Comparison of ENCODE assay signal across 21 cellular contexts in genomic region chr10:23203369-23204325, GRCh38. TPM values are rescaled to one million over a fixed set of nuclear protein-coding genes. Genes with fewer than 3 reads are reported as not detected.
A peak's percentile ranks its signal among the peaks of the same experiment; 100 is the strongest.
DNase-seq lines count a peak whose midpoint lies in the region; TF ChIP-seq lines count a peak whose summit lies in the region.
"Had no signal": no experiment of that assay in that cellular context is flagged by ENCODE, and none has a peak within 500 bp of the region (broad histone marks: within the 10 kb centered on the region; RNA-seq: fewer than 3 reads in every experiment).

No MANE protein-coding gene starts in this region.

- no peak overlapping the region for H3K27ac Mint-ChIP-seq in endodermal cell
- H3K27ac Mint-ChIP-seq in mesothelial cell of epicardium, result no peak overlapping the region
- H3K27ac Mint-ChIP-seq: CD14-positive monocyte; CD4-positive, alpha-beta memory T cell; IgD-negative memory B cell had no signal

- H3K9me3 Mint-ChIP-seq in endodermal cell, result no peaks in the 10 kb centered on the region
- no peaks in the 10 kb centered on the region for H3K9me3 Mint-ChIP-seq in mesothelial cell of epicardium
- H3K9me3 Mint-ChIP-seq: CD4-positive, alpha-beta memory T cell; IgD-negative memory B cell had no signal

- no peaks in the 10 kb centered on the region for H3K9me3 ChIP-seq in endodermal cell (ENCODE audit: control insufficient read depth, low read length)

- H3K9ac ChIP-seq in endodermal cell (ENCODE audit: extremely low read depth, low read length, poor library complexity, severe bottlenecking), result no peak overlapping the region
- H3K9ac ChIP-seq: BLaER1 had no signal

- TF ChIP-seq CTCF in endodermal cell (conservative IDR thresholded peaks at IDR 0.05) (no peak), mesothelial cell of epicardium (IDR thresholded peaks at IDR 0.05; ENCODE audit: unreplicated experiment) (no peak)

- no peaks in the 10 kb centered on the region for H3K4me1 ChIP-seq in endodermal cell (ENCODE audit: control insufficient read depth, insufficient read depth, low read length)
- H3K4me1 ChIP-seq: BLaER1 had no signal

- H3K4me1 Mint-ChIP-seq in endodermal cell (peaks cover 9% of the 10 kb centered on the region), mesothelial cell of epicardium (no peaks in the 10 kb centered on the region)
- H3K4me1 Mint-ChIP-seq: CD14-positive monocyte, IgD-negative memory B cell had no signal

- H3K36me3 ChIP-seq in H7 (replicated peaks; ENCODE audit: control insufficient read depth, insufficient read depth, low read length) (no peaks in the 10 kb centered on the region), endodermal cell (ENCODE audit: control insufficient read depth, insufficient read depth, low read length) (no peaks in the 10 kb centered on the region)
- H3K36me3 ChIP-seq: BLaER1 had no signal

- H3K4me3 ChIP-seq in H7 (ENCODE audit: insufficient read depth, low read depth, low read length) (no peak overlapping the region), endodermal cell (ENCODE audit: low read length) (no peak overlapping the region)
- H3K4me3 ChIP-seq: BLaER1, GM12878 had no signal

- H3K4me3 Mint-ChIP-seq in endodermal cell (no peak overlapping the region), mesothelial cell of epicardium (no peak overlapping the region)
- H3K4me3 Mint-ChIP-seq: CD4-positive, alpha-beta memory T cell; IgD-negative memory B cell had no signal

- H3K27me3 ChIP-seq in H7 (ENCODE audit: control insufficient read depth, insufficient read depth, low read length), result peaks cover 66% of the 10 kb centered on the region
- peaks cover 100% of the 10 kb centered on the region for H3K27me3 ChIP-seq in endodermal cell (ENCODE audit: control insufficient read depth, insufficient read depth, low read length, poor library complexity, severe bottlenecking)

- peaks cover 77% of the 10 kb centered on the region for H3K27me3 Mint-ChIP-seq in endodermal cell (ENCODE audit: insufficient read depth)
- H3K27me3 Mint-ChIP-seq in mesothelial cell of epicardium (ENCODE audit: low read depth), result peaks cover 97% of the 10 kb centered on the region

- WGBS in endodermal cell (ENCODE audit: insufficient coverage in 1 of 2, insufficient read length in 1 of 2), 2 experiments, result 45 to 87% methylated on average over 21 to 29 of the region's 29 CpGs

- no peak overlapping the region for H3K27ac ChIP-seq in endodermal cell (ENCODE audit: low read depth, low read length)
- H3K27ac ChIP-seq: BLaER1 had no signal

- peak; percentile 54 for DNase-seq in H7
- peak; percentile 74 for DNase-seq in endodermal cell
- peak; percentile 40 for DNase-seq in iPS-NIHi7 (ENCODE audit: extremely low spot score)
- no peak for DNase-seq in occipital lobe (lab: John Stamatoyannopoulos, UW)
- DNase-seq in mesothelial cell of epicardium (ENCODE audit: low spot score in 2 of 2, unreplicated experiment in 2 of 2), result no peak
- DNase-seq in NCI-H446 (lab: John Stamatoyannopoulos, UW), result no peak
- no peak for DNase-seq in COR-L47 (lab: John Stamatoyannopoulos, UW)
- DNase-seq: 8988T; Calu3; CD4-positive, alpha-beta memory T cell; DMS53; DND-41; EL had no signal

- H3K36me3 Mint-ChIP-seq in endodermal cell (ENCODE audit: low read depth) (no peaks in the 10 kb centered on the region), mesothelial cell of epicardium (no peaks in the 10 kb centered on the region)
- H3K36me3 Mint-ChIP-seq: CD14-positive monocyte; CD4-positive, alpha-beta memory T cell; IgD-negative memory B cell had no signal

RNA-seq across cellular contexts. Expression of gene PTF1A, which starts 11.5 kb away (rescaled TPM):
- 0.38 and 0.48 TPM in 2 replicates for total RNA-seq in H7 (2014; rRNA removed; shearing (Covaris generic))
- total RNA-seq in endodermal cell (not detected), occipital lobe (not detected), mesothelial cell of epicardium (not detected in 3 replicates)
- 8.0 TPM for polyA plus RNA-seq in endodermal cell (2013, experiment 1 of 2)
- 5.5 TPM for polyA plus RNA-seq in endodermal cell (2013, experiment 2 of 2)
- total RNA-seq: A673; Calu3; CD4-positive, alpha-beta memory T cell; G401; GM12878; HepG2 had no signal
- polyA plus RNA-seq: AG04450; CD14-positive monocyte; CD4-positive, alpha-beta memory T cell; GM12878; HepG2; IgD-negative memory B cell had no signal

Comparison
In these comparisons a context has a peak if more than half of its experiments do, and no peak if none do; other contexts are left out.
1. DNase-seq: peak in H7 (single experiment), endodermal cell (single experiment) and iPS-NIHi7 (single experiment); none in occipital lobe (single experiment), mesothelial cell of epicardium (0 of 2), NCI-H446 (0 of 2) and COR-L47 (single experiment).